In genomic region chr2:739759-740445, GRCh38 we compare ENCODE assay signal across 7 cellular contexts.
A peak's percentile ranks its signal among the peaks of the same experiment; 100 is the strongest.
DNase-seq lines count a peak whose midpoint lies in the region; ATAC-seq and TF ChIP-seq lines count a peak whose summit lies in the region.
"Not testable (repeated sequence)": the region's sequence is repeated elsewhere in the genome, so short reads cannot be mapped to it uniquely, and the experiment has no call there.

No MANE protein-coding gene starts in this region.

- intact Hi-C loops in esophagus muscularis mucosa (cut with DNase I): not testable (repeated sequence)

- not testable (repeated sequence) for H3K36me3 Mint-ChIP-seq in activated naive CD8-positive, alpha-beta T cell treated with anti-CD3 and anti-CD28 coated beads, Interleukin-2, amount 50 U/mL, for 24 hours (ENCODE audit: low read depth)

- not testable (repeated sequence) for TF ChIP-seq EP300 in esophagus muscularis mucosa (IDR thresholded peaks at IDR 0.05)

- H3K27ac ChIP-seq in RWPE2 (ENCODE audit: poor library complexity, severe bottlenecking) (peak overlapping the region; percentile 39), esophagus muscularis mucosa (replicated peaks in 1 of 4) (peak overlapping the region; percentile 32 to 72 (median 68))

- not testable (repeated sequence) for H3K36me3 ChIP-seq in GM06990 (ENCODE audit: control insufficient read depth, insufficient read depth, low read length); RWPE2 (ENCODE audit: low read depth); esophagus muscularis mucosa

- not testable (repeated sequence) for TF ChIP-seq POLR2A in NB4 (IDR thresholded peaks at IDR 0.05; ENCODE audit: extremely low read depth, insufficient read length); esophagus muscularis mucosa (IDR thresholded peaks at IDR 0.05; ENCODE audit: low read depth)

- TF ChIP-seq CTCF in GM06990 (IDR thresholded peaks at IDR 0.05; ENCODE audit: insufficient read depth, low read length, poor library complexity, severe bottlenecking); NB4 (IDR thresholded peaks at IDR 0.05; ENCODE audit: low read depth, low read length); RWPE2 (IDR thresholded peaks at IDR 0.05; ENCODE audit: poor library complexity, severe bottlenecking); esophagus muscularis mucosa (IDR thresholded peaks at IDR 0.05): not testable (repeated sequence)

- H3K4me1 Mint-ChIP-seq in activated naive CD8-positive, alpha-beta T cell treated with anti-CD3 and anti-CD28 coated beads, Interleukin-2, amount 50 U/mL, for 24 hours: peaks cover 17% of the 10 kb centered on the region

- H3K27me3 ChIP-seq in GM06990 (replicated peaks; ENCODE audit: control insufficient read depth, insufficient read depth, low read length); RWPE2 (ENCODE audit: insufficient read depth, poor library complexity, severe bottlenecking); esophagus muscularis mucosa: not testable (repeated sequence)

- H3K9me3 Mint-ChIP-seq in activated naive CD8-positive, alpha-beta T cell treated with anti-CD3 and anti-CD28 coated beads, Interleukin-2, amount 50 U/mL, for 24 hours: not testable (repeated sequence)

- not testable (repeated sequence) for H3K27ac Mint-ChIP-seq in activated naive CD8-positive, alpha-beta T cell treated with anti-CD3 and anti-CD28 coated beads, Interleukin-2, amount 50 U/mL, for 24 hours

- ATAC-seq in RWPE2 (ENCODE audit: low read depth): peak; percentile 62
- not testable (repeated sequence) for ATAC-seq in activated naive CD8-positive, alpha-beta T cell treated with anti-CD3 and anti-CD28 coated beads, Interleukin-2, amount 50 U/mL, for 24 hours

- H3K4me3 ChIP-seq in GM06990 (replicated peaks; ENCODE audit: low read depth, low read length): peak overlapping the region; percentile 73
- H3K4me3 ChIP-seq in NB4 (ENCODE audit: low read depth, low read length): peak overlapping the region; percentile 50
- H3K4me3 ChIP-seq in RWPE2 (ENCODE audit: severe bottlenecking): peak overlapping the region; percentile 20
- peak overlapping the region; percentile 49 to 65 (median 56) for H3K4me3 ChIP-seq in esophagus muscularis mucosa

- H3K4me3 Mint-ChIP-seq in activated naive CD8-positive, alpha-beta T cell treated with anti-CD3 and anti-CD28 coated beads, Interleukin-2, amount 50 U/mL, for 24 hours: peak overlapping the region; percentile 76

- WGBS in esophagus muscularis mucosa: 7% methylated on average over 21 of the region's 31 CpGs

- peaks cover 13% of the 10 kb centered on the region for H3K27me3 Mint-ChIP-seq in activated naive CD8-positive, alpha-beta T cell treated with anti-CD3 and anti-CD28 coated beads, Interleukin-2, amount 50 U/mL, for 24 hours

- not testable (repeated sequence) for H3K4me1 ChIP-seq in RWPE2 (ENCODE audit: insufficient read depth, poor library complexity, severe bottlenecking)
- peaks cover 11 to 20% (median 19%) of the 10 kb centered on the region in 4 donors for H3K4me1 ChIP-seq in esophagus muscularis mucosa

- peak; percentile 77 for DNase-seq in GM06990 (ENCODE audit: extremely low read depth, insufficient read length)
- peak; percentile 18 for DNase-seq in NB4 (ENCODE audit: low read depth)
- DNase-seq in RWPE2 (ENCODE audit: low spot score): not testable (repeated sequence)
- peak; percentile 22 for DNase-seq in activated naive CD8-positive, alpha-beta T cell treated with anti-CD3 and anti-CD28 coated beads, Interleukin-2, amount 50 U/mL, for 24 hours
- peak; percentile 88 for DNase-seq in esophagus muscularis mucosa (ENCODE audit: extremely low spot score)
- peak; percentile 98 for DNase-seq in left kidney (ENCODE audit: low read depth, low spot score)
- peak; percentile 1 for DNase-seq in renal cortical epithelial cell (ENCODE audit: low read depth)

- H3K9me3 ChIP-seq in RWPE2 (ENCODE audit: severe bottlenecking); esophagus muscularis mucosa: not testable (repeated sequence)

Comparison
In these comparisons a context has a peak if more than half of its experiments do, and no peak if none do; other contexts are left out.
1. H3K4me3 ChIP-seq: peak in every context shown above with its lines; median percentile 73 in GM06990; 56 in esophagus muscularis mucosa; 50 in NB4; 20 in RWPE2.